In the genomic region with DNA sequence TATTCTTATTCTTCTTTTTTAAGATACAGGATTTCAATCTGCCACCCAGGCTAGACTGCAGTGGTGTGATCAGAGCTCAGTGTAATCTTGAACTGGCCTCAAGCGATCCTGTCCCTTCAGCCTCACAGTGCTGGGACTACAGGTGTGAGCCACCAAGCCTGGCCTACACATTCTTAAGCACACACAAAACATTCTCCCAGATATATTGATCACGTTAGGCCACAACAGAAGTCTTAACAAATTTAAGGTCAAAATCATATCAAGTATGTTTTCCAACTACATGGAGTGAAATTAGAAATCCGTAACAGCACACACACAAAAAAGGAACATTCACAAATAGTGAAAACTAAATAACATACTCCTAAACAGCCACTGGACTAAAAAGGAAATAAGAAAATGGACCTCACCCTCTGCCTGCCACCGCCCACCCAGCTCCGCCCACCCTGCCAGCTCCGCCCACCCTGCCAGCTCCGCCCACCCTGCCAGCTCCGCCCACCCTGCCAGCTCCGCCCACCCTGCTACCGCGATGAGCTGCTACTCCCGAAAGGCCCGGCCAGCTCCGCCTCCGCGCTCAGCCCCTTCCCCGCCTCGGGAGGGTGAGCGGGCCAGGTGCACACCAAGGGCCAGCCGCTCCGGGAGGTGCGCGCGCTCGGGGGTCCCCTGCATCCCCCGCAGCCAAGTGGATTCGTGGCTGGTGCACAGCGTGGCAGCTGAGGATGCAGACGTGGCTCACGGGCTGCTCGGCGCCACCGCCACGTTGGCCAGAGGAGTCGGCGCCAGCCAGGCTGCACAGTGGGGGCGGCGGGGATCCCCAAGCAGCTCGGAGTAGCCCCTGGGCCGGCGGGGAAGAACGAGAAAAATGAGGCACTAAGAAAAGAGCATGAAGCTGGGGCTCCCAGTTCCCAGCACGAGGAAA, we compare ENCODE assay signal across 8 cellular contexts. TPM values are rescaled to one million over a fixed set of nuclear protein-coding genes. Genes with fewer than 3 reads are reported as not detected.
A peak's percentile ranks its signal among the peaks of the same experiment; 100 is the strongest.
DNase-seq lines count a peak whose midpoint lies in the region; ATAC-seq and TF ChIP-seq lines count a peak whose summit lies in the region.

No MANE protein-coding gene starts in this region.

- peak; percentile 83 for ATAC-seq in GM18867 (IDR thresholded peaks at IDR 0.05; ENCODE audit: unreplicated experiment)
- peak; percentile 72 for ATAC-seq in HG03066 (IDR thresholded peaks at IDR 0.05; ENCODE audit: low read depth, unreplicated experiment)
- peak; percentile 80 to 85 for ATAC-seq in stimulated activated naive B cell treated with anti-CD40 and anti-IgM and Interleukin-4, amounts not matched to agents 10 μg/mL and 1 μg/mL and 100 μg/mL, for 72 hours (replicated peaks)

- H3K4me1 ChIP-seq in OCI-LY3 (ENCODE audit: low read length) = peaks cover 45% of the 10 kb centered on the region
- H3K4me1 ChIP-seq in fibroblast of lung (ENCODE audit: control insufficient read depth, extremely low read depth, insufficient read depth, low read length) = no peaks in the 10 kb centered on the region

- TF ChIP-seq CTCF in 22Rv1 (IDR thresholded peaks at IDR 0.05) (no peak), OCI-LY3 (IDR thresholded peaks at IDR 0.05; ENCODE audit: low read depth, low read length) (no peak), fibroblast of lung (conservative IDR thresholded peaks at IDR 0.05 in 1 of 2, IDR thresholded peaks at IDR 0.05 in 1 of 2; ENCODE audit: low read depth in 1 of 2, low read length in 2 of 2) (no peak), nephron (IDR thresholded peaks at IDR 0.05; ENCODE audit: unreplicated experiment in 3 of 3) (no peak)

- peak; percentile 79 for DNase-seq in activated T-helper 1 cell treated with anti-CD3 and anti-CD28 coated beads, Interleukin-12 subunit alpha, Interleukin-12 subunit beta, Interleukin-2, Interleukin-4 antibody, amounts not matched to agents 30 ng/mL and 10 ng/mL and 1 ng/mL, durations not matched to agents 14 hours and 24 hours and 36 hours (ENCODE audit: low spot score)
- DNase-seq in fibroblast of lung (ENCODE audit: low read depth in 2 of 2) = peak; percentile 64 to 67
- DNase-seq in stimulated activated naive B cell treated with anti-CD40 and anti-IgM and Interleukin-4, amounts not matched to agents 10 μg/mL and 1 μg/mL and 100 μg/mL, for 72 hours = peak; percentile 80

- peaks cover 20% of the 10 kb centered on the region for H3K36me3 ChIP-seq in OCI-LY3 (replicated peaks; ENCODE audit: low read depth, low read length)
- H3K36me3 ChIP-seq in fibroblast of lung (ENCODE audit: control insufficient read depth, insufficient read depth, low read length) = no peaks in the 10 kb centered on the region

- H3K4me2 ChIP-seq in OCI-LY3 (ENCODE audit: low read length) (peak overlapping the region; percentile 63), fibroblast of lung (ENCODE audit: extremely low read depth, insufficient read depth, low read length) (peak overlapping the region; percentile 70)

- H3K9ac ChIP-seq in OCI-LY3 (ENCODE audit: low read length) (peak overlapping the region; percentile 43), fibroblast of lung (ENCODE audit: insufficient read depth, low read length) (peak overlapping the region; percentile 69)

- H2AFZ ChIP-seq in OCI-LY3 (ENCODE audit: low read depth, low read length) (no peak overlapping the region), fibroblast of lung (ENCODE audit: low read length) (peak overlapping the region; percentile 94)

- H3K27ac ChIP-seq in 22Rv1 (peak overlapping the region; percentile 80), OCI-LY3 (ENCODE audit: low read length) (no peak overlapping the region), fibroblast of lung (ENCODE audit: insufficient read depth, low read length) (peak overlapping the region; percentile 52)

- H3K4me3 ChIP-seq in OCI-LY3 (ENCODE audit: low read length) (peak overlapping the region; percentile 86), fibroblast of lung (replicated peaks in 1 of 4; ENCODE audit: control extremely low read depth in 1 of 4, insufficient read depth in 1 of 4, low read depth in 3 of 4, low read length in 4 of 4) (peak overlapping the region; percentile 51 to 67 (median 65))

- H3K27ac Mint-ChIP-seq in activated T-helper 1 cell treated with anti-CD3 and anti-CD28 coated beads, Interleukin-12 subunit alpha, Interleukin-12 subunit beta, Interleukin-2, Interleukin-4 antibody, amounts not matched to agents 30 ng/mL and 10 ng/mL and 1 ng/mL, durations not matched to agents 14 hours and 24 hours and 36 hours = peak overlapping the region; percentile 59
- peak overlapping the region; percentile 38 to 77 (median 61) for H3K27ac Mint-ChIP-seq in nephron
- peak overlapping the region; percentile 93 for H3K27ac Mint-ChIP-seq in stimulated activated naive B cell treated with anti-CD40 and anti-IgM and Interleukin-4, amounts not matched to agents 10 μg/mL and 1 μg/mL and 100 μg/mL, for 72 hours

- H4K20me1 ChIP-seq in OCI-LY3 (ENCODE audit: insufficient read depth, low read length) = peaks cover 18% of the 10 kb centered on the region; the same call in 1 of the 2 replicates
- no peaks in the 10 kb centered on the region for H4K20me1 ChIP-seq in fibroblast of lung (ENCODE audit: control insufficient read depth, extremely low read depth, insufficient read depth, low read length)

- H3K36me3 Mint-ChIP-seq in activated T-helper 1 cell treated with anti-CD3 and anti-CD28 coated beads, Interleukin-12 subunit alpha, Interleukin-12 subunit beta, Interleukin-2, Interleukin-4 antibody, amounts not matched to agents 30 ng/mL and 10 ng/mL and 1 ng/mL, durations not matched to agents 14 hours and 24 hours and 36 hours (ENCODE audit: low read depth) = peaks cover 14% of the 10 kb centered on the region
- H3K36me3 Mint-ChIP-seq in nephron (ENCODE audit: low read depth) = peaks cover 31% of the 10 kb centered on the region
- peaks cover 24 to 36% of the 10 kb centered on the region in 2 donors for H3K36me3 Mint-ChIP-seq in stimulated activated naive B cell treated with anti-CD40 and anti-IgM and Interleukin-4, amounts not matched to agents 10 μg/mL and 1 μg/mL and 100 μg/mL, for 72 hours

- H3K27me3 Mint-ChIP-seq in activated T-helper 1 cell treated with anti-CD3 and anti-CD28 coated beads, Interleukin-12 subunit alpha, Interleukin-12 subunit beta, Interleukin-2, Interleukin-4 antibody, amounts not matched to agents 30 ng/mL and 10 ng/mL and 1 ng/mL, durations not matched to agents 14 hours and 24 hours and 36 hours (ENCODE audit: insufficient read depth) = peaks cover 4% of the 10 kb centered on the region
- H3K27me3 Mint-ChIP-seq in nephron (ENCODE audit: low read depth) = no peaks in the 10 kb centered on the region
- no peaks in the 10 kb centered on the region for H3K27me3 Mint-ChIP-seq in stimulated activated naive B cell treated with anti-CD40 and anti-IgM and Interleukin-4, amounts not matched to agents 10 μg/mL and 1 μg/mL and 100 μg/mL, for 72 hours

- peak overlapping the region; percentile 61 for H3K4me3 Mint-ChIP-seq in activated T-helper 1 cell treated with anti-CD3 and anti-CD28 coated beads, Interleukin-12 subunit alpha, Interleukin-12 subunit beta, Interleukin-2, Interleukin-4 antibody, amounts not matched to agents 30 ng/mL and 10 ng/mL and 1 ng/mL, durations not matched to agents 14 hours and 24 hours and 36 hours
- H3K4me3 Mint-ChIP-seq in nephron = peak overlapping the region; percentile 78 to 83 (median 81)
- peak overlapping the region; percentile 86 for H3K4me3 Mint-ChIP-seq in stimulated activated naive B cell treated with anti-CD40 and anti-IgM and Interleukin-4, amounts not matched to agents 10 μg/mL and 1 μg/mL and 100 μg/mL, for 72 hours

- H3K27me3 ChIP-seq in OCI-LY3 (ENCODE audit: low read depth, low read length) (0 out of 2 replicates have a peak, but pooled peaks cover 3% of the 10 kb centered on the region), fibroblast of lung (ENCODE audit: control insufficient read depth, insufficient read depth, low read length) (no peaks in the 10 kb centered on the region)

- H3K4me1 Mint-ChIP-seq in activated T-helper 1 cell treated with anti-CD3 and anti-CD28 coated beads, Interleukin-12 subunit alpha, Interleukin-12 subunit beta, Interleukin-2, Interleukin-4 antibody, amounts not matched to agents 30 ng/mL and 10 ng/mL and 1 ng/mL, durations not matched to agents 14 hours and 24 hours and 36 hours (ENCODE audit: low read depth) = peaks cover 22% of the 10 kb centered on the region
- no peaks in the 10 kb centered on the region for H3K4me1 Mint-ChIP-seq in nephron
- H3K4me1 Mint-ChIP-seq in stimulated activated naive B cell treated with anti-CD40 and anti-IgM and Interleukin-4, amounts not matched to agents 10 μg/mL and 1 μg/mL and 100 μg/mL, for 72 hours = peaks cover 42 to 70% of the 10 kb centered on the region in 2 donors

- intact Hi-C loops in activated T-helper 1 cell treated with anti-CD3 and anti-CD28 coated beads, Interleukin-12 subunit alpha, Interleukin-12 subunit beta, Interleukin-2, Interleukin-4 antibody, amounts not matched to agents 30 ng/mL and 10 ng/mL and 1 ng/mL, durations not matched to agents 14 hours and 24 hours and 36 hours (cut with micrococcal nuclease) = loop anchor here (1.0 to 10.0 kb wide), 5 partner anchors 23 to 675 kb away; a partner anchor contains a TSS

- peaks cover 4% of the 10 kb centered on the region; the same call in 1 of the 2 replicates for H3K79me2 ChIP-seq in OCI-LY3 (ENCODE audit: low read length)
- no peaks in the 10 kb centered on the region for H3K79me2 ChIP-seq in fibroblast of lung (ENCODE audit: control insufficient read depth, insufficient read depth, low read length)

- H3K9me3 ChIP-seq in OCI-LY3 (ENCODE audit: insufficient read depth, low read length) = peaks cover 9% of the 10 kb centered on the region
- H3K9me3 ChIP-seq in fibroblast of lung (ENCODE audit: control insufficient read depth, insufficient read depth, low read depth, low read length) = no peaks in the 10 kb centered on the region

- peaks cover 21% of the 10 kb centered on the region for H3K9me3 Mint-ChIP-seq in activated T-helper 1 cell treated with anti-CD3 and anti-CD28 coated beads, Interleukin-12 subunit alpha, Interleukin-12 subunit beta, Interleukin-2, Interleukin-4 antibody, amounts not matched to agents 30 ng/mL and 10 ng/mL and 1 ng/mL, durations not matched to agents 14 hours and 24 hours and 36 hours
- peaks cover 39% of the 10 kb centered on the region for H3K9me3 Mint-ChIP-seq in nephron
- H3K9me3 Mint-ChIP-seq in stimulated activated naive B cell treated with anti-CD40 and anti-IgM and Interleukin-4, amounts not matched to agents 10 μg/mL and 1 μg/mL and 100 μg/mL, for 72 hours = peaks cover 18 to 19% of the 10 kb centered on the region in 2 donors

RNA-seq across cellular contexts. Expression of a gene that starts 41.2 kb away (rescaled TPM):
- 40.8 and 44.5 TPM in 2 replicates for total RNA-seq in activated T-helper 1 cell treated with anti-CD3 and anti-CD28 coated beads, Interleukin-12 subunit alpha, Interleukin-12 subunit beta, Interleukin-2, Interleukin-4 antibody, amounts not matched to agents 30 ng/mL and 10 ng/mL and 1 ng/mL, durations not matched to agents 14 hours and 24 hours and 36 hours
- total RNA-seq in fibroblast of lung = 9.5 and 12.1 TPM in 2 replicates
- polyA plus RNA-seq in fibroblast of lung = 11.4 and 11.6 TPM in 2 replicates
- polyA plus RNA-seq in fibroblast of lung (2012) = 8.6 and 10.2 TPM in 2 replicates
- polyA minus RNA-seq in fibroblast of lung (ENCODE audit: low replicate concordance) = 1.7 and 2.2 TPM in 2 replicates

RNA-seq across cellular contexts. Expression of a gene that starts 41.6 kb away (rescaled TPM):
- total RNA-seq in activated T-helper 1 cell treated with anti-CD3 and anti-CD28 coated beads, Interleukin-12 subunit alpha, Interleukin-12 subunit beta, Interleukin-2, Interleukin-4 antibody, amounts not matched to agents 30 ng/mL and 10 ng/mL and 1 ng/mL, durations not matched to agents 14 hours and 24 hours and 36 hours = 0.44 and 1.1 TPM in 2 replicates
- 0.17 and 0.26 TPM in 2 replicates for total RNA-seq in fibroblast of lung
- polyA plus RNA-seq in fibroblast of lung = 0.01 and 0.07 TPM in 2 replicates
- polyA plus RNA-seq in fibroblast of lung (2012) = 0.08 TPM in 1 of 2 replicates, not detected in the other
- polyA minus RNA-seq in fibroblast of lung (ENCODE audit: low replicate concordance) = not detected in 2 replicates
